1 cellular context compared by ENCODE assay signal in the genomic region with DNA sequence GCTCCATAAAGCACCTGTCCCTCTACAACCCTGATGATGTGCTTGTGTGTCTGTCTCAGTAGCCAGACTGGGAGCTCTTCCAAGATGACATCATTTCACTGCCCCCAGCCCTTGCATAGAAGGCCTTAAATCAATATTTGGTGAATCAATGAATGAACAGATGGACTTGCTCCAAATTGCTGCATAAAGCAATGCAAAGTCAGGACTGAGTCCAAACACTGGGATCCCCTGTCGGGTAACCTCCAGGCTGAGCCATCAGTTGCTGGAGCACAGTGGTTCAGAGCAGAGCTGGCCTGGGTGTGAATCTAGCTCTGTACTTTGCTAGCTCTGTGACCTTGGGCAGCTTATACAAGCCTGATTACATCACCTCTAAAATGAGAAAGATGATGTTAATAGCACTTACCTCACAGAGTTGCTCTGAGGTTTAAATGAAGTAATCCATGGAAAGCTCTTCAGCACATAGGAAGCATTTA.
TF ChIP-seq lines count a peak whose summit lies in the region.

No MANE protein-coding gene starts in this region.

TF ChIP-seq in HEK293, 187 proteins besides CTCF, POLR2A, EP300 and RAD21 (continued from another document and continues in another):
- no peak for TF ChIP-seq TCF7L2 (IDR thresholded peaks at IDR 0.05; ENCODE audit: borderline replicate concordance, low read depth, low read length)
- no peak for TF ChIP-seq ZNF391 (tag by site-specific recombination; IDR thresholded peaks at IDR 0.05; ENCODE audit: borderline replicate concordance, low read depth)
- TF ChIP-seq ZNF560 (tag by site-specific recombination; IDR thresholded peaks at IDR 0.05; ENCODE audit: borderline replicate concordance), result no peak
- TF ChIP-seq ZNF777 (tag by site-specific recombination; IDR thresholded peaks at IDR 0.05; ENCODE audit: borderline replicate concordance), result no peak
- TF ChIP-seq, protein P1, sequence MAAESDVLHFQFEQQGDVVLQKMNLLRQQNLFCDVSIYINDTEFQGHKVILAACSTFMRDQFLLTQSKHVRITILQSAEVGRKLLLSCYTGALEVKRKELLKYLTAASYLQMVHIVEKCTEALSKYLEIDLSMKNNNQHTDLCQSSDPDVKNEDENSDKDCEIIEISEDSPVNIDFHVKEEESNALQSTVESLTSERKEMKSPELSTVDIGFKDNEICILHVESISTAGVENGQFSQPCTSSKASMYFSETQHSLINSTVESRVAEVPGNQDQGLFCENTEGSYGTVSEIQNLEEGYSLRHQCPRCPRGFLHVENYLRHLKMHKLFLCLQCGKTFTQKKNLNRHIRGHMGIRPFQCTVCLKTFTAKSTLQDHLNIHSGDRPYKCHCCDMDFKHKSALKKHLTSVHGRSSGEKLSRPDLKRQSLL (tag by site-specific recombination; IDR thresholded peaks at IDR 0.05), result no peak
- TF ChIP-seq, protein P2, sequence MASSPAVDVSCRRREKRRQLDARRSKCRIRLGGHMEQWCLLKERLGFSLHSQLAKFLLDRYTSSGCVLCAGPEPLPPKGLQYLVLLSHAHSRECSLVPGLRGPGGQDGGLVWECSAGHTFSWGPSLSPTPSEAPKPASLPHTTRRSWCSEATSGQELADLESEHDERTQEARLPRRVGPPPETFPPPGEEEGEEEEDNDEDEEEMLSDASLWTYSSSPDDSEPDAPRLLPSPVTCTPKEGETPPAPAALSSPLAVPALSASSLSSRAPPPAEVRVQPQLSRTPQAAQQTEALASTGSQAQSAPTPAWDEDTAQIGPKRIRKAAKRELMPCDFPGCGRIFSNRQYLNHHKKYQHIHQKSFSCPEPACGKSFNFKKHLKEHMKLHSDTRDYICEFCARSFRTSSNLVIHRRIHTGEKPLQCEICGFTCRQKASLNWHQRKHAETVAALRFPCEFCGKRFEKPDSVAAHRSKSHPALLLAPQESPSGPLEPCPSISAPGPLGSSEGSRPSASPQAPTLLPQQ (tag by site-specific recombination; IDR thresholded peaks at IDR 0.05), result peak; percentile 66; the same call in 1 of the 2 replicates
- TF ChIP-seq GLIS1 (tag by site-specific recombination; IDR thresholded peaks at IDR 0.05), result no peak; the same call in 1 of the 2 replicates
- TF ChIP-seq ZNF558 (tag by site-specific recombination; IDR thresholded peaks at IDR 0.05), result peak; percentile 41; the same call in 1 of the 2 replicates
- TF ChIP-seq ZNF16 (tag by site-specific recombination; IDR thresholded peaks at IDR 0.05; ENCODE audit: low read depth), result no peak
- no peak for TF ChIP-seq KLF9 (tag by site-specific recombination; IDR thresholded peaks at IDR 0.05; ENCODE audit: low read depth)
- no peak for TF ChIP-seq HOXC10 (CRISPR knock-in tag; IDR thresholded peaks at IDR 0.05)
- no peak for TF ChIP-seq ZNF571 (tag by site-specific recombination; IDR thresholded peaks at IDR 0.05)
- no peak for TF ChIP-seq PRDM1 (tag by site-specific recombination; IDR thresholded peaks at IDR 0.05)
- TF ChIP-seq ZNF621 (tag by site-specific recombination; IDR thresholded peaks at IDR 0.05), result no peak
- no peak for TF ChIP-seq ZNF302 (tag by site-specific recombination; IDR thresholded peaks at IDR 0.05; ENCODE audit: low read depth)
- TF ChIP-seq ZNF843 (tag by site-specific recombination; IDR thresholded peaks at IDR 0.05), result peak; percentile 64
- no peak for TF ChIP-seq ZNF169 (tag by site-specific recombination; IDR thresholded peaks at IDR 0.05)
- no peak for TF ChIP-seq ZBTB48 (tag by site-specific recombination; IDR thresholded peaks at IDR 0.05)
- TF ChIP-seq IKZF3 (tag by site-specific recombination; IDR thresholded peaks at IDR 0.05), result no peak; the same call in 1 of the 2 replicates
- TF ChIP-seq ZNF114 (tag by site-specific recombination; IDR thresholded peaks at IDR 0.05), result no peak
- TF ChIP-seq MZF1 (tag by site-specific recombination; IDR thresholded peaks at IDR 0.05; ENCODE audit: borderline replicate concordance), result no peak
- TF ChIP-seq ZNF366 (tag by site-specific recombination; conservative IDR thresholded peaks at IDR 0.05), result peak; percentile 93
- no peak for TF ChIP-seq ZNF791 (tag by site-specific recombination; IDR thresholded peaks at IDR 0.05)
- no peak for TF ChIP-seq ZNF514 (tag by site-specific recombination; IDR thresholded peaks at IDR 0.05)
- peak; percentile 67 for TF ChIP-seq ZNF501 (tag by site-specific recombination; IDR thresholded peaks at IDR 0.05)
- TF ChIP-seq, protein P3, sequence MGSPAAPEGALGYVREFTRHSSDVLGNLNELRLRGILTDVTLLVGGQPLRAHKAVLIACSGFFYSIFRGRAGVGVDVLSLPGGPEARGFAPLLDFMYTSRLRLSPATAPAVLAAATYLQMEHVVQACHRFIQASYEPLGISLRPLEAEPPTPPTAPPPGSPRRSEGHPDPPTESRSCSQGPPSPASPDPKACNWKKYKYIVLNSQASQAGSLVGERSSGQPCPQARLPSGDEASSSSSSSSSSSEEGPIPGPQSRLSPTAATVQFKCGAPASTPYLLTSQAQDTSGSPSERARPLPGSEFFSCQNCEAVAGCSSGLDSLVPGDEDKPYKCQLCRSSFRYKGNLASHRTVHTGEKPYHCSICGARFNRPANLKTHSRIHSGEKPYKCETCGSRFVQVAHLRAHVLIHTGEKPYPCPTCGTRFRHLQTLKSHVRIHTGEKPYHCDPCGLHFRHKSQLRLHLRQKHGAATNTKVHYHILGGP (tag by site-specific recombination; IDR thresholded peaks at IDR 0.05), result no peak
- TF ChIP-seq, protein P4, sequence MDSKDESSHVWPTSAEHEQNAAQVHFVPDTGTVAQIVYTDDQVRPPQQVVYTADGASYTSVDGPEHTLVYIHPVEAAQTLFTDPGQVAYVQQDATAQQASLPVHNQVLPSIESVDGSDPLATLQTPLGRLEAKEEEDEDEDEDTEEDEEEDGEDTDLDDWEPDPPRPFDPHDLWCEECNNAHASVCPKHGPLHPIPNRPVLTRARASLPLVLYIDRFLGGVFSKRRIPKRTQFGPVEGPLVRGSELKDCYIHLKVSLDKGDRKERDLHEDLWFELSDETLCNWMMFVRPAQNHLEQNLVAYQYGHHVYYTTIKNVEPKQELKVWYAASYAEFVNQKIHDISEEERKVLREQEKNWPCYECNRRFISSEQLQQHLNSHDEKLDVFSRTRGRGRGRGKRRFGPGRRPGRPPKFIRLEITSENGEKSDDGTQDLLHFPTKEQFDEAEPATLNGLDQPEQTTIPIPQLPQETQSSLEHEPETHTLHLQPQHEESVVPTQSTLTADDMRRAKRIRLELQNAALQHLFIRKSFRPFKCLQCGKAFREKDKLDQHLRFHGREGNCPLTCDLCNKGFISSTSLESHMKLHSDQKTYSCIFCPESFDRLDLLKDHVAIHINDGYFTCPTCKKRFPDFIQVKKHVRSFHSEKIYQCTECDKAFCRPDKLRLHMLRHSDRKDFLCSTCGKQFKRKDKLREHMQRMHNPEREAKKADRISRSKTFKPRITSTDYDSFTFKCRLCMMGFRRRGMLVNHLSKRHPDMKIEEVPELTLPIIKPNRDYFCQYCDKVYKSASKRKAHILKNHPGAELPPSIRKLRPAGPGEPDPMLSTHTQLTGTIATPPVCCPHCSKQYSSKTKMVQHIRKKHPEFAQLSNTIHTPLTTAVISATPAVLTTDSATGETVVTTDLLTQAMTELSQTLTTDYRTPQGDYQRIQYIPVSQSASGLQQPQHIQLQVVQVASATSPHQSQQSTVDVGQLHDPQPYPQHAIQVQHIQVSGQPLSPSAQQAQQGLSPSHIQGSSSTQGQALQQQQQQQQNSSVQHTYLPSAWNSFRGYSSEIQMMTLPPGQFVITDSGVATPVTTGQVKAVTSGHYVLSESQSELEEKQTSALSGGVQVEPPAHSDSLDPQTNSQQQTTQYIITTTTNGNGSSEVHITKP (tag by site-specific recombination; IDR thresholded peaks at IDR 0.05), result 0 out of 2 replicates have a peak, but pooled peaks have one; percentile 31
- TF ChIP-seq BCL11A (tag by site-specific recombination; IDR thresholded peaks at IDR 0.05; ENCODE audit: low read depth), result no peak
- TF ChIP-seq ZNF610 (tag by site-specific recombination; IDR thresholded peaks at IDR 0.05; ENCODE audit: borderline replicate concordance), result no peak
- TF ChIP-seq KLF16 (tag by site-specific recombination; IDR thresholded peaks at IDR 0.05), result 0 out of 2 replicates have a peak, but pooled peaks have one; percentile 13
- TF ChIP-seq ZNF623 (tag by site-specific recombination; IDR thresholded peaks at IDR 0.05), result 0 out of 2 replicates have a peak, but pooled peaks have one; percentile 17
- TF ChIP-seq, protein P5, sequence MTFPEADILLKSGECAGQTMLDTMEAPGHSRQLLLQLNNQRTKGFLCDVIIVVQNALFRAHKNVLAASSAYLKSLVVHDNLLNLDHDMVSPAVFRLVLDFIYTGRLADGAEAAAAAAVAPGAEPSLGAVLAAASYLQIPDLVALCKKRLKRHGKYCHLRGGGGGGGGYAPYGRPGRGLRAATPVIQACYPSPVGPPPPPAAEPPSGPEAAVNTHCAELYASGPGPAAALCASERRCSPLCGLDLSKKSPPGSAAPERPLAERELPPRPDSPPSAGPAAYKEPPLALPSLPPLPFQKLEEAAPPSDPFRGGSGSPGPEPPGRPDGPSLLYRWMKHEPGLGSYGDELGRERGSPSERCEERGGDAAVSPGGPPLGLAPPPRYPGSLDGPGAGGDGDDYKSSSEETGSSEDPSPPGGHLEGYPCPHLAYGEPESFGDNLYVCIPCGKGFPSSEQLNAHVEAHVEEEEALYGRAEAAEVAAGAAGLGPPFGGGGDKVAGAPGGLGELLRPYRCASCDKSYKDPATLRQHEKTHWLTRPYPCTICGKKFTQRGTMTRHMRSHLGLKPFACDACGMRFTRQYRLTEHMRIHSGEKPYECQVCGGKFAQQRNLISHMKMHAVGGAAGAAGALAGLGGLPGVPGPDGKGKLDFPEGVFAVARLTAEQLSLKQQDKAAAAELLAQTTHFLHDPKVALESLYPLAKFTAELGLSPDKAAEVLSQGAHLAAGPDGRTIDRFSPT (tag by site-specific recombination; IDR thresholded peaks at IDR 0.05), result peak; percentile 76
- no peak for TF ChIP-seq SALL2 (tag by site-specific recombination; IDR thresholded peaks at IDR 0.05; ENCODE audit: borderline replicate concordance)
- TF ChIP-seq ZNF335 (tag by site-specific recombination; conservative IDR thresholded peaks at IDR 0.05), result no peak; the same call in 1 of the 2 replicates
- peak; percentile 44 for TF ChIP-seq KLF8 (tag by site-specific recombination; IDR thresholded peaks at IDR 0.05)
- TF ChIP-seq ZNF658 (tag by site-specific recombination; IDR thresholded peaks at IDR 0.05), result no peak
- TF ChIP-seq, protein P6, sequence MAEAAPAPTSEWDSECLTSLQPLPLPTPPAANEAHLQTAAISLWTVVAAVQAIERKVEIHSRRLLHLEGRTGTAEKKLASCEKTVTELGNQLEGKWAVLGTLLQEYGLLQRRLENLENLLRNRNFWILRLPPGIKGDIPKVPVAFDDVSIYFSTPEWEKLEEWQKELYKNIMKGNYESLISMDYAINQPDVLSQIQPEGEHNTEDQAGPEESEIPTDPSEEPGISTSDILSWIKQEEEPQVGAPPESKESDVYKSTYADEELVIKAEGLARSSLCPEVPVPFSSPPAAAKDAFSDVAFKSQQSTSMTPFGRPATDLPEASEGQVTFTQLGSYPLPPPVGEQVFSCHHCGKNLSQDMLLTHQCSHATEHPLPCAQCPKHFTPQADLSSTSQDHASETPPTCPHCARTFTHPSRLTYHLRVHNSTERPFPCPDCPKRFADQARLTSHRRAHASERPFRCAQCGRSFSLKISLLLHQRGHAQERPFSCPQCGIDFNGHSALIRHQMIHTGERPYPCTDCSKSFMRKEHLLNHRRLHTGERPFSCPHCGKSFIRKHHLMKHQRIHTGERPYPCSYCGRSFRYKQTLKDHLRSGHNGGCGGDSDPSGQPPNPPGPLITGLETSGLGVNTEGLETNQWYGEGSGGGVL (tag by site-specific recombination; IDR thresholded peaks at IDR 0.05), result peak; percentile 46; the same call in 1 of the 2 replicates
- peak; percentile 86; the same call in 1 of the 2 replicates for TF ChIP-seq SP7 (tag by site-specific recombination; IDR thresholded peaks at IDR 0.05)
- TF ChIP-seq ZNF140 (tag by site-specific recombination; IDR thresholded peaks at IDR 0.05), result no peak
- peak; percentile 22; the same call in 1 of the 2 replicates for TF ChIP-seq GLIS2 (tag by site-specific recombination; IDR thresholded peaks at IDR 0.05)
- TF ChIP-seq, protein P7, sequence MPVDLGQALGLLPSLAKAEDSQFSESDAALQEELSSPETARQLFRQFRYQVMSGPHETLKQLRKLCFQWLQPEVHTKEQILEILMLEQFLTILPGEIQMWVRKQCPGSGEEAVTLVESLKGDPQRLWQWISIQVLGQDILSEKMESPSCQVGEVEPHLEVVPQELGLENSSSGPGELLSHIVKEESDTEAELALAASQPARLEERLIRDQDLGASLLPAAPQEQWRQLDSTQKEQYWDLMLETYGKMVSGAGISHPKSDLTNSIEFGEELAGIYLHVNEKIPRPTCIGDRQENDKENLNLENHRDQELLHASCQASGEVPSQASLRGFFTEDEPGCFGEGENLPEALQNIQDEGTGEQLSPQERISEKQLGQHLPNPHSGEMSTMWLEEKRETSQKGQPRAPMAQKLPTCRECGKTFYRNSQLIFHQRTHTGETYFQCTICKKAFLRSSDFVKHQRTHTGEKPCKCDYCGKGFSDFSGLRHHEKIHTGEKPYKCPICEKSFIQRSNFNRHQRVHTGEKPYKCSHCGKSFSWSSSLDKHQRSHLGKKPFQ (tag by site-specific recombination; IDR thresholded peaks at IDR 0.05), result no peak
- no peak for TF ChIP-seq ZNF785 (tag by site-specific recombination; IDR thresholded peaks at IDR 0.05)
- no peak for TF ChIP-seq ZNF221 (tag by site-specific recombination; IDR thresholded peaks at IDR 0.05; ENCODE audit: borderline replicate concordance)
- TF ChIP-seq ZNF24 (tag by site-specific recombination; IDR thresholded peaks at IDR 0.05), result peak; percentile 99
- TF ChIP-seq ZNF747 (tag by site-specific recombination; IDR thresholded peaks at IDR 0.05), result no peak
- TF ChIP-seq ZNF529 (tag by site-specific recombination; IDR thresholded peaks at IDR 0.05; ENCODE audit: insufficient replicate concordance), result no peak
- no peak for TF ChIP-seq ZNF596 (tag by site-specific recombination; IDR thresholded peaks at IDR 0.05)
- TF ChIP-seq, protein P8, sequence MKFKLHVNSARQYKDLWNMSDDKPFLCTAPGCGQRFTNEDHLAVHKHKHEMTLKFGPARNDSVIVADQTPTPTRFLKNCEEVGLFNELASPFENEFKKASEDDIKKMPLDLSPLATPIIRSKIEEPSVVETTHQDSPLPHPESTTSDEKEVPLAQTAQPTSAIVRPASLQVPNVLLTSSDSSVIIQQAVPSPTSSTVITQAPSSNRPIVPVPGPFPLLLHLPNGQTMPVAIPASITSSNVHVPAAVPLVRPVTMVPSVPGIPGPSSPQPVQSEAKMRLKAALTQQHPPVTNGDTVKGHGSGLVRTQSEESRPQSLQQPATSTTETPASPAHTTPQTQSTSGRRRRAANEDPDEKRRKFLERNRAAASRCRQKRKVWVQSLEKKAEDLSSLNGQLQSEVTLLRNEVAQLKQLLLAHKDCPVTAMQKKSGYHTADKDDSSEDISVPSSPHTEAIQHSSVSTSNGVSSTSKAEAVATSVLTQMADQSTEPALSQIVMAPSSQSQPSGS (tag by site-specific recombination; IDR thresholded peaks at IDR 0.05; ENCODE audit: low read depth), result peak; percentile 90
- TF ChIP-seq ZNF324 (tag by site-specific recombination; IDR thresholded peaks at IDR 0.05), result 0 out of 2 replicates have a peak, but pooled peaks have one; percentile 41
- no peak for TF ChIP-seq ZNF76 (tag by site-specific recombination; IDR thresholded peaks at IDR 0.05; ENCODE audit: borderline replicate concordance, low read depth)
